In the genomic region with DNA sequence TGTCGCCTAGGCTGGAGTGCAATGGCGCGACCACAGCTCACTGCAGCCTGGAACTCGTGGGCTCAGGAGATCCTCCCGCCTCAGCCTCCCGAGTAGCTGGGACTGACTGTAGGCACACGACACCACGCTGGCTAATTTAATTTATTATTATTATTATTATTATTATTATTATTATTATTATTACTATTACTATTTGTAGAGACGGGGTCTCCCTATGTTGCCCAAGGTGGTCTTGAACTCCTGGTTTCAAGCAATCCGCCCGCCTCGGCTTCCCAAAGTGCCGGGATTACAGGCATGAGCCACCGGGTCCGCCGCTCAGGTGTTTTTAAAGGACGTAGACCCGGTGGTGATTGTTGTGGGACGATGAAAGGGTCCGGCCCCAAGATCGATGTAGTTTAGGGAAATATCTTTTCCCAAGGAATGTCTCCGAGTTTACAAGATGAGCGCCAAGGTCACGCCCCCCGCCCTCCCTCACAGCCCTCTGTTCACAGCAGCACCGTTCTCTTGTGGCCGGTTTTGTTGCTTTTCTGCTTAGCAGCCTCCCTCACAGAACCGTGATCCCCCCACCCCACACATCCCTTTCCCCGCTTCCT, we compare ENCODE assay signal across 8 cellular contexts. TPM values are rescaled to one million over a fixed set of nuclear protein-coding genes. Genes with fewer than 3 reads are reported as not detected.
DNase-seq lines count a peak whose midpoint lies in the region; ATAC-seq, FAIRE-seq and TF ChIP-seq lines count a peak whose summit lies in the region.

No MANE protein-coding gene starts in this region.

- no peak for FAIRE-seq in GM12891 (lab: Jason Lieb, UNC)

- peak overlapping the region; percentile 87 for H3K4me3 Mint-ChIP-seq in T-helper 17 cell
- H3K4me3 Mint-ChIP-seq in glutamatergic neuron (ENCODE audit: unreplicated experiment) = peak overlapping the region; percentile 91

- no peak for TF ChIP-seq CTCF in glutamatergic neuron (IDR thresholded peaks at IDR 0.05; ENCODE audit: partially characterized antibody, unreplicated experiment)

- peaks cover 3% of the 10 kb centered on the region for H3K9me3 Mint-ChIP-seq in glutamatergic neuron (ENCODE audit: unreplicated experiment)

- H3K4me1 Mint-ChIP-seq in T-helper 17 cell (peaks cover 17% of the 10 kb centered on the region), glutamatergic neuron (ENCODE audit: low read depth, unreplicated experiment) (no peaks in the 10 kb centered on the region)

- H3K27ac Mint-ChIP-seq in T-helper 17 cell (peak overlapping the region; percentile 97), glutamatergic neuron (ENCODE audit: unreplicated experiment) (no peak overlapping the region)

- peak overlapping the region; percentile 69; the same call in 1 of the 2 replicates for H3K4me3 ChIP-seq in GM08714 (ENCODE audit: low read length)

- H3K36me3 Mint-ChIP-seq in T-helper 17 cell (ENCODE audit: low read depth) (no peaks in the 10 kb centered on the region), glutamatergic neuron (ENCODE audit: unreplicated experiment) (no peaks in the 10 kb centered on the region)

- ATAC-seq in T-helper 17 cell (no peak), GM21576 (IDR thresholded peaks at IDR 0.05; ENCODE audit: unreplicated experiment) (no peak)

- H3K27me3 Mint-ChIP-seq in T-helper 17 cell (no peaks in the 10 kb centered on the region), glutamatergic neuron (ENCODE audit: unreplicated experiment) (peaks cover 9% of the 10 kb centered on the region)

- DNase-seq in T-helper 17 cell (no peak), glutamatergic neuron (no peak), retina (peak; percentile 4), SIG-M5 (lab: John Stamatoyannopoulos, UW) (no peak), GM12891 (ENCODE audit: insufficient read length, low spot score) (no peak)
- DNase-seq in stimulated activated CD4-positive, alpha-beta T cell treated with anti-CD3 and anti-CD28 coated beads, Interleukin-1b, Interleukin-23, amount 100 ng/mL, for 48 hours = no peak

- H3K9me3 ChIP-seq in T-helper 17 cell (ENCODE audit: control insufficient read depth, low read length, poor library complexity, severe bottlenecking) = no peaks in the 10 kb centered on the region

- no peak for TF ChIP-seq POLR2A in GM12891 (IDR thresholded peaks at IDR 0.05; ENCODE audit: low read depth, low read length)

TF ChIP-seq in GM12891, 5 proteins besides CTCF, POLR2A, EP300 and RAD21:
- TF ChIP-seq SPI1 (IDR thresholded peaks at IDR 0.05; ENCODE audit: low read depth, low read length) (no peak), POU2F2 (IDR thresholded peaks at IDR 0.05; ENCODE audit: low read depth, low read length) (no peak), TAF1 (IDR thresholded peaks at IDR 0.05; ENCODE audit: low read depth, low read length) (no peak), POLR2AphosphoS5 (IDR thresholded peaks at IDR 0.05; ENCODE audit: low read depth, low read length) (no peak), PAX5 (IDR thresholded peaks at IDR 0.05; ENCODE audit: insufficient read depth, low read length, severe bottlenecking) (no peak)

RNA-seq across cellular contexts. Expression of a gene that starts 0.7 kb away (rescaled TPM):
- total RNA-seq in T-helper 17 cell (1 to 10 TPM; 5.5 to 7.7 TPM), glutamatergic neuron (ENCODE audit: unreplicated experiment) (2.4 TPM)
- polyA plus RNA-seq in GM12891 (2012; ENCODE audit: low read depth, missing spikeins) = 5.4 TPM

RNA-seq across cellular contexts. Expression of a gene that starts 31.6 kb away (rescaled TPM):
- total RNA-seq in T-helper 17 cell (1 to 10 TPM in 1 of 2 donors, under 1 TPM in 1; 0.96 to 1.7 TPM), glutamatergic neuron (ENCODE audit: unreplicated experiment) (0.54 TPM)
- polyA plus RNA-seq in GM12891 (2012; ENCODE audit: low read depth, missing spikeins) = 2.0 TPM
